ENCODE assay signal across 10 cellular contexts in the genomic region with DNA sequence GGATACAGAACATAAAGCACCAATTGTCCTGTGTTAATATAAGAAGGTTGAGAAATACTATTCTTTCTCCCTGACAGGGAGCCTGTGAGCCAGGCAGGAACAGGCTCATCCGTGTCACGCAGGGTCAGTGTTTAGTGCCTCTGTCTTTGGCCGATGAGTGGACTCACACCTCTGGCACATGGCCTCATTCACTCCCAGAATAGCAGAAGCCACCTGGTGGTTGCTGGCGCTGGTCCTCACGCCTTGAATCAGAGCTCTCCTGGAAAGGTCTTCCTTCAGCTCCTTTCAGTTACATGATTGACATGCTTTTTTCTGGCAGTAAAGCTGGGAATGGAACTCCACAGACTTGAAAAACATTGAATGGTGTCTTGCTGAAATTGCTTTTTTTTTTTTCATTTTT. TPM values are rescaled to one million over a fixed set of nuclear protein-coding genes. Genes with fewer than 3 reads are reported as not detected.
DNase-seq lines count a peak whose midpoint lies in the region; ATAC-seq and TF ChIP-seq lines count a peak whose summit lies in the region.
"Had no signal": no experiment of that assay in that cellular context is flagged by ENCODE, and none has a peak within 500 bp of the region (broad histone marks: within the 10 kb centered on the region; RNA-seq: fewer than 3 reads in every experiment).

No MANE protein-coding gene starts in this region.

- H3K27ac ChIP-seq in coronary artery = no peak overlapping the region
- H3K27ac ChIP-seq: upper lobe of right lung had no signal

- H3K27me3 Mint-ChIP-seq in WTC11 (ENCODE audit: low read depth) = peaks cover 76% of the 10 kb centered on the region

- CTCF ChIA-PET in WTC11 (lab: Charles Lee) = interaction anchor here (0.6 to 2.0 kb wide), 21 partner anchors 10 to 282 kb away, joined by 3 to 24 read pairs (median 4); partner anchors contain the start of gene SIAH3

- H3K4me1 Mint-ChIP-seq in WTC11 = peaks cover 23% of the 10 kb centered on the region

- in situ Hi-C loops in ACHN (cut with HindIII; ENCODE audit: low pct_ligation_motif_present, low pct_unique_long_range_greater_than_20kb, low sequenced_read_pairs) = no loop called here

- POLR2A ChIA-PET in WTC11 (lab: Charles Lee) = interaction anchor here (0.7 kb wide), 1 partner anchor 18 kb away, joined by 4 read pairs; no protein-coding TSS in a partner anchor

- no peak overlapping the region for H3K27ac Mint-ChIP-seq in WTC11

- H3K9me3 Mint-ChIP-seq in WTC11 = peaks cover 7% of the 10 kb centered on the region

- H3K4me3 ChIP-seq in coronary artery = no peak overlapping the region
- H3K4me3 ChIP-seq: upper lobe of right lung had no signal

- ATAC-seq in WTC11 (peak; percentile 77), GM21381 (IDR thresholded peaks at IDR 0.05; ENCODE audit: unreplicated experiment) (no peak)
- ATAC-seq: upper lobe of right lung had no signal

- no peak overlapping the region for H3K4me3 Mint-ChIP-seq in WTC11

- DNase-seq in ACHN = peak; percentile 19
- peak; percentile 60 for DNase-seq in HT1080 (ENCODE audit: low read depth)
- DNase-seq in WTC11 (ENCODE audit: low spot score) = peak; percentile 50
- peak; percentile 65 for DNase-seq in iPS-NIHi7 (ENCODE audit: extremely low spot score)
- no peak for DNase-seq in central memory CD4-positive, alpha-beta T cell
- no peak for DNase-seq in GM03348 (ENCODE audit: low spot score)
- DNase-seq in coronary artery (ENCODE audit: low spot score) = no peak
- DNase-seq: stimulated activated CD4-positive, alpha-beta T cell treated with anti-CD3 and anti-CD28 coated beads, Interleukin-15, amount 100 ng/mL, for 24 hours; upper lobe of right lung had no signal

- no peaks in the 10 kb centered on the region for H3K36me3 Mint-ChIP-seq in WTC11

- TF ChIP-seq CTCF in WTC11 (IDR thresholded peaks at IDR 0.05) = no peak
- no peak for TF ChIP-seq CTCF in coronary artery (IDR thresholded peaks at IDR 0.05)

TF ChIP-seq in WTC11, 78 proteins besides CTCF, POLR2A, EP300 and RAD21 (continues in another document):
- TF ChIP-seq TCF7 (CRISPR knock-in tag; IDR thresholded peaks at IDR 0.05; ENCODE audit: low read depth) (no peak), CBFB (CRISPR knock-in tag; IDR thresholded peaks at IDR 0.05; ENCODE audit: low read depth) (no peak), E2F4 (CRISPR knock-in tag; IDR thresholded peaks at IDR 0.05; ENCODE audit: borderline replicate concordance, low read depth) (no peak), PRRX2 (CRISPR knock-in tag; IDR thresholded peaks at IDR 0.05) (no peak), ZNF232 (CRISPR knock-in tag; IDR thresholded peaks at IDR 0.05) (peak; percentile 71; the same call in 1 of the 2 replicates), NFATC4 (CRISPR knock-in tag; IDR thresholded peaks at IDR 0.05) (no peak), CREM (CRISPR knock-in tag; IDR thresholded peaks at IDR 0.05) (no peak), RORB (CRISPR knock-in tag; IDR thresholded peaks at IDR 0.05) (no peak), NR2C2 (CRISPR knock-in tag; IDR thresholded peaks at IDR 0.05) (no peak), KAT7 (CRISPR knock-in tag; IDR thresholded peaks at IDR 0.05; ENCODE audit: borderline replicate concordance) (no peak), OVOL2 (CRISPR knock-in tag; IDR thresholded peaks at IDR 0.05; ENCODE audit: borderline replicate concordance) (no peak), MLX (CRISPR knock-in tag; IDR thresholded peaks at IDR 0.05) (no peak), JUN (CRISPR knock-in tag; IDR thresholded peaks at IDR 0.05) (no peak), NFYB (CRISPR knock-in tag; conservative IDR thresholded peaks at IDR 0.05; ENCODE audit: low read depth) (no peak), RELA (CRISPR knock-in tag; IDR thresholded peaks at IDR 0.05; ENCODE audit: borderline replicate concordance) (no peak)
- TF ChIP-seq, protein P1, sequence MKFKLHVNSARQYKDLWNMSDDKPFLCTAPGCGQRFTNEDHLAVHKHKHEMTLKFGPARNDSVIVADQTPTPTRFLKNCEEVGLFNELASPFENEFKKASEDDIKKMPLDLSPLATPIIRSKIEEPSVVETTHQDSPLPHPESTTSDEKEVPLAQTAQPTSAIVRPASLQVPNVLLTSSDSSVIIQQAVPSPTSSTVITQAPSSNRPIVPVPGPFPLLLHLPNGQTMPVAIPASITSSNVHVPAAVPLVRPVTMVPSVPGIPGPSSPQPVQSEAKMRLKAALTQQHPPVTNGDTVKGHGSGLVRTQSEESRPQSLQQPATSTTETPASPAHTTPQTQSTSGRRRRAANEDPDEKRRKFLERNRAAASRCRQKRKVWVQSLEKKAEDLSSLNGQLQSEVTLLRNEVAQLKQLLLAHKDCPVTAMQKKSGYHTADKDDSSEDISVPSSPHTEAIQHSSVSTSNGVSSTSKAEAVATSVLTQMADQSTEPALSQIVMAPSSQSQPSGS (CRISPR knock-in tag; IDR thresholded peaks at IDR 0.05; ENCODE audit: borderline replicate concordance, low read depth) = no peak
- TF ChIP-seq, protein P2, sequence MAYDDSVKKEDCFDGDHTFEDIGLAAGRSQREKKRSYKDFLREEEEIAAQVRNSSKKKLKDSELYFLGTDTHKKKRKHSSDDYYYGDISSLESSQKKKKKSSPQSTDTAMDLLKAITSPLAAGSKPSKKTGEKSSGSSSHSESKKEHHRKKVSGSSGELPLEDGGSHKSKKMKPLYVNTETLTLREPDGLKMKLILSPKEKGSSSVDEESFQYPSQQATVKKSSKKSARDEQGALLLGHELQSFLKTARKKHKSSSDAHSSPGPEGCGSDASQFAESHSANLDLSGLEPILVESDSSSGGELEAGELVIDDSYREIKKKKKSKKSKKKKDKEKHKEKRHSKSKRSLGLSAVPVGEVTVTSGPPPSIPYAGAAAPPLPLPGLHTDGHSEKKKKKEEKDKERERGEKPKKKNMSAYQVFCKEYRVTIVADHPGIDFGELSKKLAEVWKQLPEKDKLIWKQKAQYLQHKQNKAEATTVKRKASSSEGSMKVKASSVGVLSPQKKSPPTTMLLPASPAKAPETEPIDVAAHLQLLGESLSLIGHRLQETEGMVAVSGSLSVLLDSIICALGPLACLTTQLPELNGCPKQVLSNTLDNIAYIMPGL (CRISPR knock-in tag; IDR thresholded peaks at IDR 0.05) = no peak
- TF ChIP-seq, protein P3, sequence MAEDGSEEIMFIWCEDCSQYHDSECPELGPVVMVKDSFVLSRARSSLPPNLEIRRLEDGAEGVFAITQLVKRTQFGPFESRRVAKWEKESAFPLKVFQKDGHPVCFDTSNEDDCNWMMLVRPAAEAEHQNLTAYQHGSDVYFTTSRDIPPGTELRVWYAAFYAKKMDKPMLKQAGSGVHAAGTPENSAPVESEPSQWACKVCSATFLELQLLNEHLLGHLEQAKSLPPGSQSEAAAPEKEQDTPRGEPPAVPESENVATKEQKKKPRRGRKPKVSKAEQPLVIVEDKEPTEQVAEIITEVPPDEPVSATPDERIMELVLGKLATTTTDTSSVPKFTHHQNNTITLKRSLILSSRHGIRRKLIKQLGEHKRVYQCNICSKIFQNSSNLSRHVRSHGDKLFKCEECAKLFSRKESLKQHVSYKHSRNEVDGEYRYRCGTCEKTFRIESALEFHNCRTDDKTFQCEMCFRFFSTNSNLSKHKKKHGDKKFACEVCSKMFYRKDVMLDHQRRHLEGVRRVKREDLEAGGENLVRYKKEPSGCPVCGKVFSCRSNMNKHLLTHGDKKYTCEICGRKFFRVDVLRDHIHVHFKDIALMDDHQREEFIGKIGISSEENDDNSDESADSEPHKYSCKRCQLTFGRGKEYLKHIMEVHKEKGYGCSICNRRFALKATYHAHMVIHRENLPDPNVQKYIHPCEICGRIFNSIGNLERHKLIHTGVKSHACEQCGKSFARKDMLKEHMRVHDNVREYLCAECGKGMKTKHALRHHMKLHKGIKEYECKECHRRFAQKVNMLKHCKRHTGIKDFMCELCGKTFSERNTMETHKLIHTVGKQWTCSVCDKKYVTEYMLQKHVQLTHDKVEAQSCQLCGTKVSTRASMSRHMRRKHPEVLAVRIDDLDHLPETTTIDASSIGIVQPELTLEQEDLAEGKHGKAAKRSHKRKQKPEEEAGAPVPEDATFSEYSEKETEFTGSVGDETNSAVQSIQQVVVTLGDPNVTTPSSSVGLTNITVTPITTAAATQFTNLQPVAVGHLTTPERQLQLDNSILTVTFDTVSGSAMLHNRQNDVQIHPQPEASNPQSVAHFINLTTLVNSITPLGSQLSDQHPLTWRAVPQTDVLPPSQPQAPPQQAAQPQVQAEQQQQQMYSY (CRISPR knock-in tag; IDR thresholded peaks at IDR 0.05) = no peak
- TF ChIP-seq, protein P4, sequence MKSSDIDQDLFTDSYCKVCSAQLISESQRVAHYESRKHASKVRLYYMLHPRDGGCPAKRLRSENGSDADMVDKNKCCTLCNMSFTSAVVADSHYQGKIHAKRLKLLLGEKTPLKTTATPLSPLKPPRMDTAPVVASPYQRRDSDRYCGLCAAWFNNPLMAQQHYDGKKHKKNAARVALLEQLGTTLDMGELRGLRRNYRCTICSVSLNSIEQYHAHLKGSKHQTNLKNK (CRISPR knock-in tag; IDR thresholded peaks at IDR 0.05) = no peak

RNA-seq across cellular contexts. Expression of gene SIAH3, which starts 28.1 kb away (rescaled TPM):
- 0.02 TPM in 1 of 2 replicates, not detected in the other for total RNA-seq in HT1080 (2014; rRNA removed; shearing (Covaris generic))
- not detected in 2 replicates for polyA plus RNA-seq in HT1080 (2015; cell fraction: cytosol; rRNA removed)
- not detected in 2 replicates for polyA plus RNA-seq in HT1080 (2015; cell fraction: nucleus; rRNA removed)
- 0.09 to 0.31 TPM (median 0.11 TPM) in 3 replicates for total RNA-seq in WTC11 (2021)
- total RNA-seq: upper lobe of right lung had no signal

Comparison
In these comparisons a context has a peak if more than half of its experiments do, and no peak if none do; other contexts are left out.
1. DNase-seq: peak in ACHN (single experiment), HT1080 (single experiment), WTC11 (single experiment) and iPS-NIHi7 (single experiment); none in central memory CD4-positive, alpha-beta T cell (single experiment), GM03348 (single experiment) and coronary artery (single experiment).